12 cellular contexts compared by ENCODE assay signal in the genomic region with DNA sequence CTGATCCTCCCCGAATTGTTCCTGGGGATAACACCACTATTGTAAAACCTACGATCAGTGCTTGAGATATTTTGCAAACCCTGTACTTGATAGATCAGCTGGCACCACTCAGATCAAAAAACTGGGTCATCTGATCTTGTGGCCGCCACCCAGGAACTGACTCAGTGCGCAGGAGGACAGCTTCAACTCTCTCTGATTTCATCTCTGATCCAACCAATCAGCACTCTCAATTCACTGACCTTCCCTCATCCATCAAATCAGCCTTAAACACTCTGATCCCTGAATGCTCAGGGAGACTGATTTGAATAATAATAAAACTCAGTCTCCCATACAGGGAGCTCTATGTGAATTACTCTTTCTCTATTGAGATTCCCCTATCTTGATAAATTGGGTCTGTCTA. TPM values are rescaled to one million over a fixed set of nuclear protein-coding genes. Genes with fewer than 3 reads are reported as not detected.
DNase-seq lines count a peak whose midpoint lies in the region; ATAC-seq and TF ChIP-seq lines count a peak whose summit lies in the region.
"Had no signal": no experiment of that assay in that cellular context is flagged by ENCODE, and none has a peak within 500 bp of the region (broad histone marks: within the 10 kb centered on the region; RNA-seq: fewer than 3 reads in every experiment).

No MANE protein-coding gene starts in this region.

- peaks cover 0 to 1% (median 0%) of the 10 kb centered on the region in 7 donors for H3K9me3 Mint-ChIP-seq in CD4-positive, CD25-positive, alpha-beta regulatory T cell
- no peaks in the 10 kb centered on the region for H3K9me3 Mint-ChIP-seq in endothelial cell (ENCODE audit: unreplicated experiment)
- H3K9me3 Mint-ChIP-seq: activated T-helper 1 cell treated with anti-CD3 and anti-CD28 coated beads, Interleukin-12 subunit alpha, Interleukin-12 subunit beta, Interleukin-2, Interleukin-4 antibody, amounts not matched to agents 30 ng/mL and 10 ng/mL and 1 ng/mL, durations not matched to agents 14 hours and 24 hours and 36 hours had no signal

- H3K36me3 ChIP-seq in CD4-positive, CD25-positive, alpha-beta regulatory T cell (ENCODE audit: control insufficient read depth, insufficient read depth, low read length): no peaks in the 10 kb centered on the region
- no peaks in the 10 kb centered on the region for H3K36me3 ChIP-seq in iPS-18a (ENCODE audit: control insufficient read depth, low read depth, low read length)
- H3K36me3 ChIP-seq: pancreas had no signal

- peak overlapping the region; percentile 7 to 47 (median 26) for H3K27ac Mint-ChIP-seq in CD4-positive, CD25-positive, alpha-beta regulatory T cell
- H3K27ac Mint-ChIP-seq in endothelial cell (ENCODE audit: unreplicated experiment): no peak overlapping the region
- H3K27ac Mint-ChIP-seq: activated T-helper 1 cell treated with anti-CD3 and anti-CD28 coated beads, Interleukin-12 subunit alpha, Interleukin-12 subunit beta, Interleukin-2, Interleukin-4 antibody, amounts not matched to agents 30 ng/mL and 10 ng/mL and 1 ng/mL, durations not matched to agents 14 hours and 24 hours and 36 hours had no signal

- no peak for TF ChIP-seq CTCF in endothelial cell (IDR thresholded peaks at IDR 0.05; ENCODE audit: unreplicated experiment)

- no peak for ATAC-seq in CD4-positive, CD25-positive, alpha-beta regulatory T cell (ENCODE audit: low read depth in 2 of 2)
- ATAC-seq in GM21786 (IDR thresholded peaks at IDR 0.05; ENCODE audit: unreplicated experiment): no peak
- no peak for ATAC-seq in right cardiac atrium
- ATAC-seq: foreskin keratinocyte, pancreas, Right ventricle myocardium inferior had no signal

- peaks cover 8% of the 10 kb centered on the region for H3K4me1 ChIP-seq in CD4-positive, CD25-positive, alpha-beta regulatory T cell (ENCODE audit: control insufficient read depth, insufficient read depth, low read length, poor library complexity, severe bottlenecking)
- H3K4me1 ChIP-seq in iPS-18a (ENCODE audit: control insufficient read depth, low read depth, low read length) (peaks cover 9% of the 10 kb centered on the region), right cardiac atrium (ENCODE audit: control insufficient read depth, insufficient read depth, low read length) (no peaks in the 10 kb centered on the region)

- H3K4me1 Mint-ChIP-seq in CD4-positive, CD25-positive, alpha-beta regulatory T cell: peaks cover under 1 to 34% (median 14%) of the 10 kb centered on the region in 4 donors
- no peaks in the 10 kb centered on the region for H3K4me1 Mint-ChIP-seq in endothelial cell (ENCODE audit: unreplicated experiment)

- intact Hi-C loops in right cardiac atrium (cut with DNase I): no loop called here

- no peaks in the 10 kb centered on the region for H3K27me3 ChIP-seq in CD4-positive, CD25-positive, alpha-beta regulatory T cell (ENCODE audit: control insufficient read depth, insufficient read depth, low read length)
- no peaks in the 10 kb centered on the region for H3K27me3 ChIP-seq in iPS-18a (ENCODE audit: control insufficient read depth, insufficient read depth, low read length)
- no peaks in the 10 kb centered on the region for H3K27me3 ChIP-seq in right cardiac atrium (ENCODE audit: control insufficient read depth, insufficient read depth)
- H3K27me3 ChIP-seq: foreskin keratinocyte, pancreas had no signal

- peak overlapping the region; percentile 53 for H3K4me3 ChIP-seq in CD4-positive, CD25-positive, alpha-beta regulatory T cell (ENCODE audit: low read depth, low read length)
- H3K4me3 ChIP-seq in iPS-18a (ENCODE audit: low read length): peak overlapping the region; percentile 42
- no peak overlapping the region for H3K4me3 ChIP-seq in right cardiac atrium (ENCODE audit: low read length)
- H3K4me3 ChIP-seq: pancreas had no signal

- no peaks in the 10 kb centered on the region for H3K36me3 Mint-ChIP-seq in CD4-positive, CD25-positive, alpha-beta regulatory T cell
- no peaks in the 10 kb centered on the region for H3K36me3 Mint-ChIP-seq in endothelial cell (ENCODE audit: low read depth, unreplicated experiment)

- peaks cover 5% of the 10 kb centered on the region for H3K27me3 Mint-ChIP-seq in CD4-positive, CD25-positive, alpha-beta regulatory T cell
- peaks cover under 1% of the 10 kb centered on the region for H3K27me3 Mint-ChIP-seq in endothelial cell (ENCODE audit: unreplicated experiment)

- H3K27ac ChIP-seq in CD4-positive, CD25-positive, alpha-beta regulatory T cell (ENCODE audit: insufficient read depth, low read length, poor library complexity, severe bottlenecking): peak overlapping the region; percentile 43
- H3K27ac ChIP-seq in iPS-18a (ENCODE audit: low read length): no peak overlapping the region
- no peak overlapping the region for H3K27ac ChIP-seq in right cardiac atrium (ENCODE audit: low read length)
- H3K27ac ChIP-seq: foreskin keratinocyte, pancreas had no signal

- H3K9me3 ChIP-seq in CD4-positive, CD25-positive, alpha-beta regulatory T cell (ENCODE audit: control insufficient read depth in 2 of 2, low read length in 2 of 2): no peaks in the 10 kb centered on the region
- no peaks in the 10 kb centered on the region for H3K9me3 ChIP-seq in iPS-18a (ENCODE audit: control insufficient read depth, low read depth, low read length)
- no peaks in the 10 kb centered on the region for H3K9me3 ChIP-seq in right cardiac atrium (ENCODE audit: control insufficient read depth, low read length)
- H3K9me3 ChIP-seq: pancreas had no signal

- peak overlapping the region; percentile 9 for H3K9ac ChIP-seq in iPS-18a (ENCODE audit: low read length)

- 49% methylated on average over 4 of the region's 4 CpGs for WGBS in right cardiac atrium

- peak overlapping the region; percentile 52 to 74 (median 56) for H3K4me3 Mint-ChIP-seq in CD4-positive, CD25-positive, alpha-beta regulatory T cell
- no peak overlapping the region for H3K4me3 Mint-ChIP-seq in endothelial cell (ENCODE audit: unreplicated experiment)
- H3K4me3 Mint-ChIP-seq: activated T-helper 1 cell treated with anti-CD3 and anti-CD28 coated beads, Interleukin-12 subunit alpha, Interleukin-12 subunit beta, Interleukin-2, Interleukin-4 antibody, amounts not matched to agents 30 ng/mL and 10 ng/mL and 1 ng/mL, durations not matched to agents 14 hours and 24 hours and 36 hours had no signal

- DNase-seq in CD4-positive, CD25-positive, alpha-beta regulatory T cell: peak in 2 of 3 donors; percentile 9 to 62
- DNase-seq in HUDEP-2 (lab: John Stamatoyannopoulos, UW; ENCODE audit: unreplicated experiment in 76 of 76): peak in 62 of 76 experiments; percentile 3 to 81 (median 44)
- peak; percentile 28 for DNase-seq in activated effector memory CD4-positive, alpha-beta T cell treated with Interleukin-2 at 50 U/mL for 16 hours
- DNase-seq in cerebellar cortex (ENCODE audit: low spot score): no peak
- no peak for DNase-seq in right cardiac atrium
- no peak for DNase-seq in endothelial cell (ENCODE audit: low spot score)
- DNase-seq: pancreas had no signal

RNA-seq across cellular contexts. Expression of a gene that starts 4.2 kb away (rescaled TPM):
- 59.6 TPM for total RNA-seq in CD4-positive, CD25-positive, alpha-beta regulatory T cell
- polyA plus RNA-seq in CD4-positive, CD25-positive, alpha-beta regulatory T cell: 10 to 100 TPM; 27.7 to 43.3 (median 34.0) TPM
- total RNA-seq in right cardiac atrium (10 to 100 TPM; 25.1 to 33.3 (median 29.5) TPM), endothelial cell (ENCODE audit: unreplicated experiment) (46.5 TPM)
- 8.9 TPM for polyA plus RNA-seq in right cardiac atrium

RNA-seq across cellular contexts. Expression of a gene that starts 9.5 kb away (rescaled TPM):
- total RNA-seq in CD4-positive, CD25-positive, alpha-beta regulatory T cell: 0.15 TPM
- not detected for polyA plus RNA-seq in CD4-positive, CD25-positive, alpha-beta regulatory T cell
- total RNA-seq in right cardiac atrium: not detected
- not detected for polyA plus RNA-seq in right cardiac atrium
- 0.62 TPM for total RNA-seq in endothelial cell (ENCODE audit: unreplicated experiment)
- total RNA-seq: activated T-helper 1 cell treated with anti-CD3 and anti-CD28 coated beads, Interleukin-12 subunit alpha, Interleukin-12 subunit beta, Interleukin-2, Interleukin-4 antibody, amounts not matched to agents 30 ng/mL and 10 ng/mL and 1 ng/mL, durations not matched to agents 14 hours and 24 hours and 36 hours; pancreas; Right ventricle myocardium inferior had no signal

RNA-seq across cellular contexts. Expression of a gene that starts 51.9 kb away (rescaled TPM):
- 24.3 TPM for total RNA-seq in CD4-positive, CD25-positive, alpha-beta regulatory T cell
- 10 to 100 TPM; 21.3 to 29.1 (median 22.8) TPM for polyA plus RNA-seq in CD4-positive, CD25-positive, alpha-beta regulatory T cell
- total RNA-seq in right cardiac atrium (10 to 100 TPM; 13.2 to 14.7 (median 14.0) TPM), endothelial cell (ENCODE audit: unreplicated experiment) (20.6 TPM)
- polyA plus RNA-seq in right cardiac atrium: 10.5 TPM

Comparison
In these comparisons a context has a peak if more than half of its experiments do, and no peak if none do; other contexts are left out.
1. DNase-seq: peak in CD4-positive, CD25-positive, alpha-beta regulatory T cell (2 of 3), HUDEP-2 (62 of 76) and activated effector memory CD4-positive, alpha-beta T cell treated with Interleukin-2 at 50 U/mL for 16 hours (single experiment); none in cerebellar cortex (single experiment), right cardiac atrium (0 of 3) and endothelial cell (single experiment).